Comparison of ENCODE assay signal across 8 cellular contexts in genomic region chr7:80942261-80943041, GRCh38. TPM values are rescaled to one million over a fixed set of nuclear protein-coding genes. Genes with fewer than 3 reads are reported as not detected.
DNase-seq lines count a peak whose midpoint lies in the region; ATAC-seq and TF ChIP-seq lines count a peak whose summit lies in the region.

No MANE protein-coding gene starts in this region.

- no peak for TF ChIP-seq CTCF in SK-N-SH (IDR thresholded peaks at IDR 0.05)

- WGBS in SK-N-SH (ENCODE audit: low lambda C conversion rate): 9% methylated on average over 2 of the region's 2 CpGs

- 0 out of 2 replicates have a peak, but pooled peaks cover 5% of the 10 kb centered on the region for H3K9me3 ChIP-seq in SK-N-SH

- peaks cover 32% of the 10 kb centered on the region for H3F3A ChIP-seq in SK-N-SH (replicated peaks; ENCODE audit: insufficient read depth)

- peak overlapping the region; percentile 22; the same call in 1 of the 2 replicates for H3K4me2 ChIP-seq in SK-N-SH

- peak; percentile 47 to 96; a peak in 3 of 4 replicates for TF ChIP-seq EP300 in SK-N-SH (IDR thresholded peaks at IDR 0.05; ENCODE audit: borderline replicate concordance in 1 of 2, low read depth in 1 of 2, low read length in 1 of 2)

- POLR2A ChIA-PET in SK-N-SH (lab: Yijun Ruan, JAX): no interaction called here

- no peaks in the 10 kb centered on the region for H3K27me3 ChIP-seq in SK-N-SH (ENCODE audit: insufficient read depth)

- peak; percentile 92 for ATAC-seq in Right ventricle myocardium inferior
- no peak for ATAC-seq in HG02970 (IDR thresholded peaks at IDR 0.05; ENCODE audit: low FRiP score, unreplicated experiment)
- ATAC-seq in GM21529 (IDR thresholded peaks at IDR 0.05; ENCODE audit: unreplicated experiment): no peak
- no peak for ATAC-seq in GM21786 (IDR thresholded peaks at IDR 0.05; ENCODE audit: unreplicated experiment)

- peaks cover 5 to 18% of the 10 kb centered on the region in 2 experiments; a peak in 3 of 4 replicates for H3K4me1 ChIP-seq in SK-N-SH (ENCODE audit: control insufficient read depth in 1 of 2, insufficient read depth in 2 of 2, low read depth in 1 of 2, low read length in 1 of 2)

- no peak overlapping the region for H3K4me3 ChIP-seq in SK-N-SH (ENCODE audit: low read depth in 2 of 2, low read length in 1 of 2)

- TF ChIP-seq RAD21 in SK-N-SH (IDR thresholded peaks at IDR 0.05; ENCODE audit: low read length): no peak

- no peaks in the 10 kb centered on the region for H3K36me3 Mint-ChIP-seq in activated naive CD4-positive, alpha-beta T cell treated with anti-CD3 and anti-CD28 coated beads for 36 hours (ENCODE audit: low read depth)

- H3K9me3 Mint-ChIP-seq in activated naive CD4-positive, alpha-beta T cell treated with anti-CD3 and anti-CD28 coated beads for 36 hours: no peaks in the 10 kb centered on the region

- no peaks in the 10 kb centered on the region for H3K36me3 ChIP-seq in SK-N-SH (replicated peaks in 1 of 2; ENCODE audit: control insufficient read depth in 1 of 2, insufficient read depth in 2 of 2, low read length in 1 of 2)

- no peak overlapping the region for H3K27ac Mint-ChIP-seq in activated naive CD4-positive, alpha-beta T cell treated with anti-CD3 and anti-CD28 coated beads for 36 hours

- H4K20me1 ChIP-seq in SK-N-SH (ENCODE audit: insufficient read depth): no peaks in the 10 kb centered on the region

- H3K27ac ChIP-seq in SK-N-SH (ENCODE audit: low read depth in 2 of 2, low read length in 1 of 2): peak overlapping the region; percentile 79 to 87

- intact Hi-C loops in Right ventricle myocardium inferior (cut with DNase I): loop anchor here (10.0 kb wide), 1 partner anchor 242 kb away; no protein-coding TSS in a partner anchor
- intact Hi-C loops in activated naive CD4-positive, alpha-beta T cell treated with anti-CD3 and anti-CD28 coated beads for 36 hours (cut with micrococcal nuclease): loop anchor here (5.0 kb wide), 1 partner anchor 50 kb away; no protein-coding TSS in a partner anchor

- H3K4me3 Mint-ChIP-seq in activated naive CD4-positive, alpha-beta T cell treated with anti-CD3 and anti-CD28 coated beads for 36 hours: no peak overlapping the region

- no peaks in the 10 kb centered on the region for H3K79me2 ChIP-seq in SK-N-SH (ENCODE audit: insufficient read depth)

- no peak overlapping the region; the same call in 1 of the 2 replicates for H3K9ac ChIP-seq in SK-N-SH

- H2AFZ ChIP-seq in SK-N-SH (ENCODE audit: low read depth): peak overlapping the region; percentile 3; the same call in 1 of the 2 replicates

- peak; percentile 22 for DNase-seq in DMS79 treated with DMSO at 0.1 percent for 48 hours (lab: John Stamatoyannopoulos, UW)
- DNase-seq in SK-N-SH: peak; percentile 38
- no peak for DNase-seq in Right ventricle myocardium inferior (ENCODE audit: missing footprints)
- peak; percentile 100 for DNase-seq in renal cortical epithelial cell (ENCODE audit: low read depth)
- DNase-seq in activated naive CD4-positive, alpha-beta T cell treated with anti-CD3 and anti-CD28 coated beads for 36 hours: no peak

- H3K27me3 Mint-ChIP-seq in activated naive CD4-positive, alpha-beta T cell treated with anti-CD3 and anti-CD28 coated beads for 36 hours (ENCODE audit: low read depth): no peaks in the 10 kb centered on the region

- H3K4me1 Mint-ChIP-seq in activated naive CD4-positive, alpha-beta T cell treated with anti-CD3 and anti-CD28 coated beads for 36 hours (ENCODE audit: low read depth): no peaks in the 10 kb centered on the region

- CTCF ChIA-PET in SK-N-SH (lab: Yijun Ruan, JAX): interaction anchor here (0.8 kb wide), 1 partner anchor 23 kb away, joined by 3 read pairs; no protein-coding TSS in a partner anchor
- CTCF ChIA-PET in activated naive CD4-positive, alpha-beta T cell treated with anti-CD3 and anti-CD28 coated beads for 36 hours (lab: Charles Lee): no interaction called here

- no peaks in the 10 kb centered on the region for H3K9me2 ChIP-seq in SK-N-SH

TF ChIP-seq in SK-N-SH, 30 proteins besides CTCF, POLR2A, EP300 and RAD21 (continues in another document):
- no peak for TF ChIP-seq SMC3 (IDR thresholded peaks at IDR 0.05; ENCODE audit: low read depth, low read length)
- peak; percentile 69; the same call in 1 of the 2 replicates for TF ChIP-seq MEF2A (IDR thresholded peaks at IDR 0.05; ENCODE audit: borderline replicate concordance, low read depth)
- TF ChIP-seq, protein P1, sequence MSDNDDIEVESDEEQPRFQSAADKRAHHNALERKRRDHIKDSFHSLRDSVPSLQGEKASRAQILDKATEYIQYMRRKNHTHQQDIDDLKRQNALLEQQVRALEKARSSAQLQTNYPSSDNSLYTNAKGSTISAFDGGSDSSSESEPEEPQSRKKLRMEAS (IDR thresholded peaks at IDR 0.05; ENCODE audit: low read depth): peak; percentile 73
- TF ChIP-seq GABPA (IDR thresholded peaks at IDR 0.05; ENCODE audit: low read depth): peak; percentile 50
- no peak for TF ChIP-seq EZH2phosphoT487 (IDR thresholded peaks at IDR 0.05; ENCODE audit: borderline replicate concordance, low read depth)
- TF ChIP-seq NFIC (IDR thresholded peaks at IDR 0.05; ENCODE audit: borderline replicate concordance): peak; percentile 95
- TF ChIP-seq CHD2 (IDR thresholded peaks at IDR 0.05; ENCODE audit: low read length, partially characterized antibody): no peak
- TF ChIP-seq NRF1 (IDR thresholded peaks at IDR 0.05; ENCODE audit: low read depth, low read length): no peak
- TF ChIP-seq IRF3 (IDR thresholded peaks at IDR 0.05; ENCODE audit: low read depth, low read length): no peak
- peak; percentile 95 for TF ChIP-seq TCF12 (IDR thresholded peaks at IDR 0.05)
- peak; percentile 87 for TF ChIP-seq FOXM1 (IDR thresholded peaks at IDR 0.05; ENCODE audit: low read depth)
- TF ChIP-seq REST (IDR thresholded peaks at IDR 0.05; ENCODE audit: low read depth, low read length): peak; percentile 60; the same call in 1 of the 2 replicates
- TF ChIP-seq FOSL2 (IDR thresholded peaks at IDR 0.05; ENCODE audit: borderline replicate concordance, low read depth): peak; percentile 98
- TF ChIP-seq FOXJ3 (CRISPR knock-in tag; IDR thresholded peaks at IDR 0.05): no peak
- peak; percentile 86 for TF ChIP-seq PBX3 (IDR thresholded peaks at IDR 0.05)
- peak; percentile 97 for TF ChIP-seq JUND (IDR thresholded peaks at IDR 0.05)
- no peak for TF ChIP-seq MXI1 (IDR thresholded peaks at IDR 0.05; ENCODE audit: low read depth, low read length)

RNA-seq across cellular contexts. Expression of gene SEMA3C, which starts 23.6 kb away (rescaled TPM):
- 51.1 and 64.1 TPM in 2 replicates for polyA plus RNA-seq in SK-N-SH (2012; rRNA removed)
- 61.6 and 67.3 TPM in 2 replicates for polyA plus RNA-seq in SK-N-SH (2012; cell fraction: cytosol; rRNA removed)
- polyA plus RNA-seq in SK-N-SH (2012; cell fraction: nucleus; rRNA removed): 66.6 and 76.1 TPM in 2 replicates
- total RNA-seq in Right ventricle myocardium inferior (67.8 TPM), renal cortical epithelial cell (173 and 349 TPM in 2 replicates)
- total RNA-seq in activated naive CD4-positive, alpha-beta T cell treated with anti-CD3 and anti-CD28 coated beads for 36 hours: not detected

Comparison
In these comparisons a context has a peak if more than half of its experiments do, and no peak if none do; other contexts are left out.
1. DNase-seq: peak in DMS79 treated with DMSO at 0.1 percent for 48 hours (single experiment), SK-N-SH (single experiment) and renal cortical epithelial cell (single experiment); none in Right ventricle myocardium inferior (single experiment) and activated naive CD4-positive, alpha-beta T cell treated with anti-CD3 and anti-CD28 coated beads for 36 hours (single experiment).
2. RNA of gene SEMA3C, which starts 23.6 kb away (total RNA-seq): 173 to 349 TPM in renal cortical epithelial cell and 67.8 TPM in Right ventricle myocardium inferior (single experiment); not detected in activated naive CD4-positive, alpha-beta T cell treated with anti-CD3 and anti-CD28 coated beads for 36 hours; every median in the first group is over 10 times any median in the second.